Comparison of ENCODE assay signal across 21 cellular contexts in the genomic region with DNA sequence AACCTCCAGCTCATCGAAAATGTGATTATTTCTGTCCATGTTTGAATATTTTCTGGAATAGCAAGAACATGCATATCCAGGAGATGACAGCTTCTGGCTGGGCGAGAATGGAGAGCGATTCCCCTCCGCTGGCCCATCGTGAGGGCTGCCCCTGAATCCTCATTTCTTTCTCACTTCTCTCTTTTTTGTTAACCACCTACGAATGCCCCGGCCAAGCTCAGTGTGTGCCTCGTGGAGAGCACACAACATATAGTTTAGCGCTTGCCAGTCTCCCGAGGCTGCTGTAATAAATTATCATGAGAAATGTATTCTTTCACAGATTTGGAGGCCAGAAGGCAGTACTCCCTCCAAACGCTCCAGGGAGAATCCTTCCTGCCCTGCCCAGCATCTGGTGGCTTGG.
"Had no signal": no experiment of that assay in that cellular context is flagged by ENCODE, and none has a peak within 500 bp of the region (broad histone marks: within the 10 kb centered on the region; RNA-seq: fewer than 3 reads in every experiment).

No MANE protein-coding gene starts in this region.

- H3K27ac Mint-ChIP-seq: effector memory CD8-positive, alpha-beta T cell; mesothelial cell of epicardium; naive thymus-derived CD8-positive, alpha-beta T cell had no signal

- H3K36me3 Mint-ChIP-seq: mesothelial cell of epicardium; naive thymus-derived CD8-positive, alpha-beta T cell had no signal

- DNase-seq: effector memory CD8-positive, alpha-beta T cell; gastrocnemius medialis; mesenchymal stem cell; mucosa of descending colon; naive thymus-derived CD8-positive, alpha-beta T cell; occipital lobe; ovary; right cardiac atrium; spleen; stimulated activated naive CD4-positive, alpha-beta T cell treated with Interleukin-2 at 50 U/mL for 16 hours; stomach; thyroid gland; trophoblast cell had no signal

- H3K27ac ChIP-seq: coronary artery, gastrocnemius medialis, ovary, psoas muscle, skin epidermis, spleen, stomach, thyroid gland, vagina had no signal

- ATAC-seq: effector memory CD8-positive, alpha-beta T cell; gastrocnemius medialis; mucosa of descending colon; naive thymus-derived CD8-positive, alpha-beta T cell; psoas muscle; right cardiac atrium had no signal

- H3K4me3 ChIP-seq: coronary artery, gastrocnemius medialis, lung, mucosa of descending colon, ovary, psoas muscle, skin epidermis, spleen, stomach, thyroid gland, vagina had no signal

- H3K36me3 ChIP-seq: gastrocnemius medialis, ovary, spleen, stomach, thyroid gland, vagina had no signal

- H3K9me3 Mint-ChIP-seq: effector memory CD8-positive, alpha-beta T cell; naive thymus-derived CD8-positive, alpha-beta T cell had no signal

- FAIRE-seq: endometrium, keratinocyte had no signal

- H3K4me3 Mint-ChIP-seq: effector memory CD8-positive, alpha-beta T cell; mesothelial cell of epicardium; naive thymus-derived CD8-positive, alpha-beta T cell had no signal

- H3K4me1 ChIP-seq: gastrocnemius medialis, psoas muscle, spleen, stomach, vagina had no signal

- H3K4me1 Mint-ChIP-seq: mesothelial cell of epicardium had no signal

- H3K27me3 ChIP-seq: gastrocnemius medialis, ovary, spleen, thyroid gland, vagina had no signal

- H3K9me3 ChIP-seq: gastrocnemius medialis, mucosa of descending colon, ovary, psoas muscle, thyroid gland, vagina had no signal
